ENCODE assay signal across 1 cellular context in genomic region chr18:48940854-48941531, GRCh38.
TF ChIP-seq lines count a peak whose summit lies in the region.

No MANE protein-coding gene starts in this region.

TF ChIP-seq in H1, 55 proteins besides CTCF, POLR2A, EP300 and RAD21 (continued from another document):
- TF ChIP-seq RBBP5 (IDR thresholded peaks at IDR 0.05; ENCODE audit: borderline replicate concordance, low read depth, low read length) (no peak), E2F6 (IDR thresholded peaks at IDR 0.05) (no peak), CHD7 (IDR thresholded peaks at IDR 0.05; ENCODE audit: insufficient replicate concordance, low read length) (no peak), KDM5A (IDR thresholded peaks at IDR 0.05; ENCODE audit: low read length) (no peak), NRF1 (IDR thresholded peaks at IDR 0.05; ENCODE audit: low read depth, low read length) (no peak), CHD1 (IDR thresholded peaks at IDR 0.05; ENCODE audit: low read depth, low read length) (no peak), TAF1 (IDR thresholded peaks at IDR 0.05; ENCODE audit: low read depth, low read length) (no peak)
TF ChIP-seq in H1: peak in this region for 0.
